11 cellular contexts compared by ENCODE assay signal in genomic region chr12:20398720-20399119, GRCh38.
"Had no signal": no experiment of that assay in that cellular context is flagged by ENCODE, and none has a peak within 500 bp of the region (broad histone marks: within the 10 kb centered on the region; RNA-seq: fewer than 3 reads in every experiment).

No MANE protein-coding gene starts in this region.

- H3K27me3 ChIP-seq: heart right ventricle, ovary, thyroid gland had no signal

- H3K4me1 ChIP-seq: thyroid gland had no signal

- H3K27ac ChIP-seq: ovary, thyroid gland had no signal

- H3K4me3 ChIP-seq: heart right ventricle, lung, ovary, thyroid gland had no signal

- DNase-seq: activated CD4-positive, alpha-beta T cell treated with anti-CD3 and anti-CD28 coated beads for 1 hour; activated CD4-positive, alpha-beta T cell treated with anti-CD3 and anti-CD28 coated beads, Interleukin-2, amount 50 U/mL, for 48 hours; activated naive CD4-positive, alpha-beta T cell treated with Interleukin-2 at 50 U/mL for 16 hours; activated naive CD8-positive, alpha-beta T cell treated with anti-CD3 and anti-CD28 coated beads, Interleukin-2, amount 50 U/mL, for 24 hours; effector memory CD4-positive, alpha-beta T cell; heart right ventricle; left colon; ovary; stimulated activated CD4-positive, alpha-beta T cell treated with anti-CD3 and anti-CD28 coated beads, Interleukin-1b, Interleukin-23, amount 100 ng/mL, for 48 hours; thyroid gland had no signal

- H3K36me3 ChIP-seq: heart right ventricle, ovary, thyroid gland had no signal

- H3K9me3 ChIP-seq: heart right ventricle, ovary, thyroid gland had no signal
